In the genomic region with DNA sequence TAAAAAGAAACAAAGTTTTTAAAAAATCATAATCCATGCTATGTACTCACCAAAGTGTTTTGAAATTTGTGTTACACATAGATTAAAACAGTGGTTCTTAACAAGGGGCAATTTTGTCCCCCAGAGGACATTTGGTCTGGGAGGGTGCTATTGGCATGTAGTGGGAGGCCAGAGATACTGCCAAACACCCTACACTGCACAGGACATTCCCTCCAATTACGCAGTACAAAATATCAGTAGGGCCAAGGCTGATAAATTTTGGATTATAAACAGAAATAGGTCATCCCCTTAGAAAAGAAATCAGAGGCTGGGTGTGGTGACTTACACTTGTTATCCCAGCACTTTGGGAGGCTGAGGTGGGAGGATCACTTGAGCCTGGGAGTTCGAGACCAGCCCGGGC, we compare ENCODE assay signal across 24 cellular contexts.
"Had no signal": no experiment of that assay in that cellular context is flagged by ENCODE, and none has a peak within 500 bp of the region (broad histone marks: within the 10 kb centered on the region; RNA-seq: fewer than 3 reads in every experiment).

No MANE protein-coding gene starts in this region.

- H3K27me3 ChIP-seq: brain microvascular endothelial cell, SJCRH30 had no signal

- DNase-seq: activated CD4-positive, alpha-beta memory T cell treated with anti-CD3 and anti-CD28 coated beads for 36 hours; activated CD4-positive, alpha-beta T cell treated with anti-CD3 and anti-CD28 coated beads, Interleukin-2, amount 10 ng/mL, durations not matched to agents 7 days and 5 days; activated CD4-positive, CD25-positive, alpha-beta regulatory T cell; activated CD8-positive, alpha-beta memory T cell treated with anti-CD3 and anti-CD28 coated beads for 24 hours; activated gamma-delta T cell; activated naive CD4-positive, alpha-beta T cell treated with anti-CD3 and anti-CD28 coated beads for 36 hours; activated T-cell treated with anti-CD3 and anti-CD28 coated beads, Interleukin-2, amount 50 U/mL, for 4 hours; brain microvascular endothelial cell; caudate nucleus; KG1; MM.1S; NCI-H1105 treated with DMSO at 0.1 percent for 48 hours; NCI-H1436 treated with DMSO at 0.1 percent for 48 hours; NCI-H187; NCI-H2081; NCI-H510A treated with DMSO at 0.1 percent for 48 hours; NCI-H69; Right ventricle myocardium superior; SJCRH30; SK-N-SH; T-helper 1 cell had no signal

- H3K9me3 ChIP-seq: SJCRH30, SK-N-SH had no signal

- H3K9me3 Mint-ChIP-seq: activated CD4-positive, alpha-beta memory T cell treated with anti-CD3 and anti-CD28 coated beads for 36 hours; activated CD4-positive, alpha-beta T cell treated with anti-CD3 and anti-CD28 coated beads, Interleukin-2, amount 10 ng/mL, durations not matched to agents 7 days and 5 days; activated naive CD4-positive, alpha-beta T cell treated with anti-CD3 and anti-CD28 coated beads for 36 hours; activated T-cell treated with anti-CD3 and anti-CD28 coated beads, Interleukin-2, amount 50 U/mL, for 4 hours; activated T-helper 17 cell treated with anti-CD3 and anti-CD28 coated beads, Interleukin-2, amount 50 U/mL, for 72 hours had no signal

- H3K9ac ChIP-seq: SK-N-SH had no signal

- H3K27me3 Mint-ChIP-seq: activated CD4-positive, alpha-beta memory T cell treated with anti-CD3 and anti-CD28 coated beads for 36 hours; activated CD4-positive, alpha-beta T cell treated with anti-CD3 and anti-CD28 coated beads, Interleukin-2, amount 10 ng/mL, durations not matched to agents 7 days and 5 days; activated naive CD8-positive, alpha-beta T cell; activated T-helper 17 cell treated with anti-CD3 and anti-CD28 coated beads, Interleukin-2, amount 50 U/mL, for 72 hours had no signal

- H3K27ac ChIP-seq: brain microvascular endothelial cell, SJCRH30, VCaP had no signal

- H3K4me3 ChIP-seq: SJCRH30 had no signal

- H3K4me3 Mint-ChIP-seq: activated CD4-positive, alpha-beta memory T cell treated with anti-CD3 and anti-CD28 coated beads for 36 hours; activated CD4-positive, alpha-beta T cell treated with anti-CD3 and anti-CD28 coated beads, Interleukin-2, amount 10 ng/mL, durations not matched to agents 7 days and 5 days; activated naive CD4-positive, alpha-beta T cell treated with anti-CD3 and anti-CD28 coated beads for 36 hours; activated naive CD8-positive, alpha-beta T cell; activated T-cell treated with anti-CD3 and anti-CD28 coated beads, Interleukin-2, amount 50 U/mL, for 4 hours; activated T-helper 17 cell treated with anti-CD3 and anti-CD28 coated beads, Interleukin-2, amount 50 U/mL, for 72 hours had no signal

- ATAC-seq: activated T-cell treated with anti-CD3 and anti-CD28 coated beads, Interleukin-2, amount 50 U/mL, for 4 hours; activated T-helper 17 cell treated with anti-CD3 and anti-CD28 coated beads, Interleukin-2, amount 50 U/mL, for 72 hours had no signal

- H3K4me1 ChIP-seq: SJCRH30 had no signal

- H3K27ac Mint-ChIP-seq: activated CD4-positive, alpha-beta memory T cell treated with anti-CD3 and anti-CD28 coated beads for 36 hours; activated CD4-positive, alpha-beta T cell treated with anti-CD3 and anti-CD28 coated beads, Interleukin-2, amount 10 ng/mL, durations not matched to agents 7 days and 5 days; activated naive CD4-positive, alpha-beta T cell treated with anti-CD3 and anti-CD28 coated beads for 36 hours; activated naive CD8-positive, alpha-beta T cell; activated T-helper 17 cell treated with anti-CD3 and anti-CD28 coated beads, Interleukin-2, amount 50 U/mL, for 72 hours had no signal

- H3K4me2 ChIP-seq: SK-N-SH had no signal

- H3K36me3 ChIP-seq: SJCRH30 had no signal
